ENCODE assay signal across 12 cellular contexts in the genomic region with DNA sequence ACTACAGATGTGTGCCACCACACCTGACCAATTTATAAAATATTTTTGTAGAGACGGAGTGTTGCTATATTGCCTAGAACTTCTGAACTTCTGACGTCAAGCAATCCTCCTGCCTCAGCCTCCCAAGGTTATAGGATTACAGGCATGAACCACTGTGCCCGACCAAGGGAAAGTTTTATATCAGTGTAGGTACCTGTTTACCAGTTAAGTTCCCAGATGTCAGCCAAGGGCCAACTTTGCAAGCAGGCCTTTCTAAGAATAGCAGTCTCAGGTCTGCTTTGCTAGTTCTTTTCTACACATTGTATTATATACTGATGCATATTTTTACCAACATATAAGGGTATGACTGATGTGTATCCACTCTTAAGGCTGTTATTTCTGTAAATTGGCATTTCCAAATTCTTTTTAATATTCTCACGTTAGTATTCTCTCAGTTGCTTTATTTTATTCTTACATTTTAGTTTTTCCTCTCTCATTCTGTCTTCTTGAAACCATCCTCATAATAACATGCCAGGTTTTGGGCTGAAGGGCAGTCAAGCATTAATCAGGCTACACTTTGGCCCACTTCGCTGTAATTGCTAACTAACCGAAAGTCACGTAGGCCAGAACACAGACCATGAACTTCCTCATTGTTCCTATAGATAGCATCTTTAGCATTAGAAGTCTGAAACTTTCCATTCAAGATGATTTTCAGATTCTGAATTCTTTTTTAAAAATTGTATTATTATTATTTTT. TPM values are rescaled to one million over a fixed set of nuclear protein-coding genes. Genes with fewer than 3 reads are reported as not detected.
A peak's percentile ranks its signal among the peaks of the same experiment; 100 is the strongest.
DNase-seq lines count a peak whose midpoint lies in the region; ATAC-seq and TF ChIP-seq lines count a peak whose summit lies in the region.
"Had no signal": no experiment of that assay in that cellular context is flagged by ENCODE, and none has a peak within 500 bp of the region (broad histone marks: within the 10 kb centered on the region; RNA-seq: fewer than 3 reads in every experiment).

No MANE protein-coding gene starts in this region.

- H2AFZ ChIP-seq in osteoblast (ENCODE audit: low read length), result no peak overlapping the region

- H3K9me3 Mint-ChIP-seq in progenitor cell of endocrine pancreas (ENCODE audit: low read depth), result no peaks in the 10 kb centered on the region
- H3K9me3 Mint-ChIP-seq: neural crest cell had no signal

- no peaks in the 10 kb centered on the region for H3K79me2 ChIP-seq in osteoblast (ENCODE audit: insufficient read depth, low read length)

- no peak overlapping the region for H3K27ac Mint-ChIP-seq in progenitor cell of endocrine pancreas
- H3K27ac Mint-ChIP-seq: activated T-helper 2 cell treated with anti-CD3 and anti-CD28 coated beads, Interferon-gamma antibody, Interleukin-2, Interleukin-4, amounts not matched to agents 10 μg/mL and 5 μg/mL and 100 μg/mL, durations not matched to agents 14 hours and 24 hours and 36 hours had no signal

- no peak overlapping the region for H3K4me2 ChIP-seq in osteoblast (ENCODE audit: insufficient read depth, low read length)

- H3K27ac ChIP-seq in osteoblast (ENCODE audit: low read depth, low read length), result no peak overlapping the region

- no peaks in the 10 kb centered on the region for H3K9me3 ChIP-seq in osteoblast (ENCODE audit: low read depth, low read length)

- peaks cover 6% of the 10 kb centered on the region for H3K27me3 ChIP-seq in osteoblast (ENCODE audit: insufficient read depth, low read length)

- H3K36me3 Mint-ChIP-seq in progenitor cell of endocrine pancreas (ENCODE audit: insufficient read depth), result no peaks in the 10 kb centered on the region

- no peaks in the 10 kb centered on the region for H3K36me3 ChIP-seq in osteoblast (ENCODE audit: insufficient read depth, low read length)

- H3K4me1 ChIP-seq in osteoblast (ENCODE audit: insufficient read depth, low read length), result peaks cover 9% of the 10 kb centered on the region

- ATAC-seq in GM19035 (IDR thresholded peaks at IDR 0.05; ENCODE audit: unreplicated experiment), result peak; percentile 61
- ATAC-seq in HG02678 (IDR thresholded peaks at IDR 0.05; ENCODE audit: unreplicated experiment), result peak; percentile 74
- ATAC-seq in HG03521 (IDR thresholded peaks at IDR 0.05; ENCODE audit: unreplicated experiment), result peak; percentile 61

- H3K4me3 ChIP-seq in osteoblast (ENCODE audit: insufficient read depth, low read length), result no peak overlapping the region

- H3K4me1 Mint-ChIP-seq in progenitor cell of endocrine pancreas (ENCODE audit: low read depth), result peaks cover 3% of the 10 kb centered on the region

- peaks cover 7% of the 10 kb centered on the region for H3K27me3 Mint-ChIP-seq in progenitor cell of endocrine pancreas

- no peak overlapping the region for H3K4me3 Mint-ChIP-seq in progenitor cell of endocrine pancreas (ENCODE audit: low read depth)
- H3K4me3 Mint-ChIP-seq: neural crest cell had no signal

- H4K20me1 ChIP-seq in osteoblast (ENCODE audit: insufficient read depth, low read length), result no peaks in the 10 kb centered on the region

- TF ChIP-seq CTCF in osteoblast (IDR thresholded peaks at IDR 0.05; ENCODE audit: extremely low read depth, low read depth, low read length), result no peak
- no peak for TF ChIP-seq CTCF in progenitor cell of endocrine pancreas (IDR thresholded peaks at IDR 0.05; ENCODE audit: unreplicated experiment)

- DNase-seq in renal cortical epithelial cell (ENCODE audit: low read depth) (peak; percentile 26), osteoblast (ENCODE audit: insufficient read length, low spot score, missing footprints) (no peak), progenitor cell of endocrine pancreas (ENCODE audit: low spot score, unreplicated experiment) (no peak), epidermal melanocyte (ENCODE audit: insufficient read length, low spot score) (no peak)
- DNase-seq: hypothalamus; NCI-H774; stimulated activated CD4-positive, alpha-beta T cell treated with anti-CD3 and anti-CD28 coated beads, Interleukin-4, amount 100 ng/mL, for 24 hours had no signal

RNA-seq across cellular contexts. Expression of gene CXXC1, which starts 25.0 kb away (rescaled TPM):
- total RNA-seq in renal cortical epithelial cell (24.5 and 61.1 TPM in 2 replicates), osteoblast (30.4 and 33.3 TPM in 2 replicates), progenitor cell of endocrine pancreas (109 and 118 TPM in 2 replicates)

RNA-seq across cellular contexts. Expression of gene MBD1, which starts 31.1 kb away (rescaled TPM):
- 32.6 and 62.7 TPM in 2 replicates for total RNA-seq in renal cortical epithelial cell
- 64.8 and 71.3 TPM in 2 replicates for total RNA-seq in osteoblast
- total RNA-seq in progenitor cell of endocrine pancreas, result 89.6 and 96.0 TPM in 2 replicates

RNA-seq across cellular contexts. Expression of gene CFAP53, which starts 46.2 kb away (rescaled TPM):
- total RNA-seq in renal cortical epithelial cell (0.35 and 2.2 TPM in 2 replicates), osteoblast (0.36 and 0.59 TPM in 2 replicates), progenitor cell of endocrine pancreas (1.5 and 1.7 TPM in 2 replicates)
